In the genomic region with DNA sequence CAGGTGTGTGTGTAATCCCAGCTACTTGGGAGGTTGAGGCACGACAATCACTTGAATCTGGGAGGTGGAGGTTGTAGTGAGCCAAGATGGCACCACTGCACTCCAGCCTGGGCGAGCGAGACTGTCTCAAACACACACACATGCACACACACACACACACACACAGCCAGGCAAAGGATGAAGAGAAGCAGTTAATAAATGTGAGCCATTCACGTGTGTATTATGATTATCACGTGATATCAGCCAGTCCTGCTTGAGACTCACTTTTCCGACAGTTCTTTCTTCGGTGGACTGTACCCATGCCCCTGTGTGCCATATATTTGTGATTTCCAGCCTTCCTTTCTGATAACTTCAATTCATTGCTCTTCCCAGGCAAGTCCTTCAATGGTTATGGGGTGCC, we compare ENCODE assay signal across 2 cellular contexts.
TF ChIP-seq lines count a peak whose summit lies in the region.

No MANE protein-coding gene starts in this region.

TF ChIP-seq in K562, 482 proteins besides CTCF, POLR2A, EP300 and RAD21:
- TF ChIP-seq HNRNPK (IDR thresholded peaks at IDR 0.05; ENCODE audit: low read depth, low read length, poor library complexity, severe bottlenecking) (no peak), CXXC5 (CRISPR knock-in tag; IDR thresholded peaks at IDR 0.05) (0 out of 2 replicates have a peak, but pooled peaks have one; percentile 13)
TF ChIP-seq in K562: peak in this region for 1.

TF ChIP-seq in GM23338, 12 proteins besides CTCF, POLR2A, EP300 and RAD21 (continued from another document):
- TF ChIP-seq, protein P1, sequence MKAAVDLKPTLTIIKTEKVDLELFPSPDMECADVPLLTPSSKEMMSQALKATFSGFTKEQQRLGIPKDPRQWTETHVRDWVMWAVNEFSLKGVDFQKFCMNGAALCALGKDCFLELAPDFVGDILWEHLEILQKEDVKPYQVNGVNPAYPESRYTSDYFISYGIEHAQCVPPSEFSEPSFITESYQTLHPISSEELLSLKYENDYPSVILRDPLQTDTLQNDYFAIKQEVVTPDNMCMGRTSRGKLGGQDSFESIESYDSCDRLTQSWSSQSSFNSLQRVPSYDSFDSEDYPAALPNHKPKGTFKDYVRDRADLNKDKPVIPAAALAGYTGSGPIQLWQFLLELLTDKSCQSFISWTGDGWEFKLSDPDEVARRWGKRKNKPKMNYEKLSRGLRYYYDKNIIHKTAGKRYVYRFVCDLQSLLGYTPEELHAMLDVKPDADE (IDR thresholded peaks at IDR 0.05): no peak
- TF ChIP-seq JUNB (IDR thresholded peaks at IDR 0.05; ENCODE audit: unreplicated experiment): no peak
- TF ChIP-seq EZH2phosphoT487 (IDR thresholded peaks at IDR 0.05; ENCODE audit: unreplicated experiment): no peak
- TF ChIP-seq, protein P2, sequence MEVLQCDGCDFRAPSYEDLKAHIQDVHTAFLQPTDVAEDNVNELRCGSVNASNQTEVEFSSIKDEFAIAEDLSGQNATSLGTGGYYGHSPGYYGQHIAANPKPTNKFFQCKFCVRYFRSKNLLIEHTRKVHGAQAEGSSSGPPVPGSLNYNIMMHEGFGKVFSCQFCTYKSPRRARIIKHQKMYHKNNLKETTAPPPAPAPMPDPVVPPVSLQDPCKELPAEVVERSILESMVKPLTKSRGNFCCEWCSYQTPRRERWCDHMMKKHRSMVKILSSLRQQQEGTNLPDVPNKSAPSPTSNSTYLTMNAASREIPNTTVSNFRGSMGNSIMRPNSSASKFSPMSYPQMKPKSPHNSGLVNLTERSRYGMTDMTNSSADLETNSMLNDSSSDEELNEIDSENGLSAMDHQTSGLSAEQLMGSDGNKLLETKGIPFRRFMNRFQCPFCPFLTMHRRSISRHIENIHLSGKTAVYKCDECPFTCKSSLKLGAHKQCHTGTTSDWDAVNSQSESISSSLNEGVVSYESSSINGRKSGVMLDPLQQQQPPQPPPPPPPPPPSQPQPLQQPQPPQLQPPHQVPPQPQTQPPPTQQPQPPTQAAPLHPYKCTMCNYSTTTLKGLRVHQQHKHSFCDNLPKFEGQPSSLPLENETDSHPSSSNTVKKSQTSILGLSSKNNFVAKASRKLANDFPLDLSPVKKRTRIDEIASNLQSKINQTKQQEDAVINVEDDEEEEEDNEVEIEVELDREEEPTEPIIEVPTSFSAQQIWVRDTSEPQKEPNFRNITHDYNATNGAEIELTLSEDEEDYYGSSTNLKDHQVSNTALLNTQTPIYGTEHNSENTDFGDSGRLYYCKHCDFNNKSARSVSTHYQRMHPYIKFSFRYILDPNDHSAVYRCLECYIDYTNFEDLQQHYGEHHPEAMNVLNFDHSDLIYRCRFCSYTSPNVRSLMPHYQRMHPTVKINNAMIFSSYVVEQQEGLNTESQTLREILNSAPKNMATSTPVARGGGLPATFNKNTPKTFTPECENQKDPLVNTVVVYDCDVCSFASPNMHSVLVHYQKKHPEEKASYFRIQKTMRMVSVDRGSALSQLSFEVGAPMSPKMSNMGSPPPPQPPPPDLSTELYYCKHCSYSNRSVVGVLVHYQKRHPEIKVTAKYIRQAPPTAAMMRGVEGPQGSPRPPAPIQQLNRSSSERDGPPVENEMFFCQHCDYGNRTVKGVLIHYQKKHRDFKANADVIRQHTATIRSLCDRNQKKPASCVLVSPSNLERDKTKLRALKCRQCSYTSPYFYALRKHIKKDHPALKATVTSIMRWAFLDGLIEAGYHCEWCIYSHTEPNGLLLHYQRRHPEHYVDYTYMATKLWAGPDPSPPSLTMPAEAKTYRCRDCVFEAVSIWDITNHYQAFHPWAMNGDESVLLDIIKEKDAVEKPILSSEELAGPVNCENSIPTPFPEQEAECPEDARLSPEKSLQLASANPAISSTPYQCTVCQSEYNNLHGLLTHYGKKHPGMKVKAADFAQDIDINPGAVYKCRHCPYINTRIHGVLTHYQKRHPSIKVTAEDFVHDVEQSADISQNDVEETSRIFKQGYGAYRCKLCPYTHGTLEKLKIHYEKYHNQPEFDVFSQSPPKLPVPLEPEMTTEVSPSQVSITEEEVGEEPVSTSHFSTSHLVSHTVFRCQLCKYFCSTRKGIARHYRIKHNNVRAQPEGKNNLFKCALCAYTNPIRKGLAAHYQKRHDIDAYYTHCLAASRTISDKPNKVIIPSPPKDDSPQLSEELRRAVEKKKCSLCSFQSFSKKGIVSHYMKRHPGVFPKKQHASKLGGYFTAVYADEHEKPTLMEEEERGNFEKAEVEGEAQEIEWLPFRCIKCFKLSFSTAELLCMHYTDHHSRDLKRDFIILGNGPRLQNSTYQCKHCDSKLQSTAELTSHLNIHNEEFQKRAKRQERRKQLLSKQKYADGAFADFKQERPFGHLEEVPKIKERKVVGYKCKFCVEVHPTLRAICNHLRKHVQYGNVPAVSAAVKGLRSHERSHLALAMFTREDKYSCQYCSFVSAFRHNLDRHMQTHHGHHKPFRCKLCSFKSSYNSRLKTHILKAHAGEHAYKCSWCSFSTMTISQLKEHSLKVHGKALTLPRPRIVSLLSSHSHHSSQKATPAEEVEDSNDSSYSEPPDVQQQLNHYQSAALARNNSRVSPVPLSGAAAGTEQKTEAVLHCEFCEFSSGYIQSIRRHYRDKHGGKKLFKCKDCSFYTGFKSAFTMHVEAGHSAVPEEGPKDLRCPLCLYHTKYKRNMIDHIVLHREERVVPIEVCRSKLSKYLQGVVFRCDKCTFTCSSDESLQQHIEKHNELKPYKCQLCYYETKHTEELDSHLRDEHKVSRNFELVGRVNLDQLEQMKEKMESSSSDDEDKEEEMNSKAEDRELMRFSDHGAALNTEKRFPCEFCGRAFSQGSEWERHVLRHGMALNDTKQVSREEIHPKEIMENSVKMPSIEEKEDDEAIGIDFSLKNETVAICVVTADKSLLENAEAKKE (CRISPR knock-in tag; IDR thresholded peaks at IDR 0.05): no peak
- no peak for TF ChIP-seq EZH2 (IDR thresholded peaks at IDR 0.05; ENCODE audit: low read depth, unreplicated experiment)
- TF ChIP-seq, protein P3, sequence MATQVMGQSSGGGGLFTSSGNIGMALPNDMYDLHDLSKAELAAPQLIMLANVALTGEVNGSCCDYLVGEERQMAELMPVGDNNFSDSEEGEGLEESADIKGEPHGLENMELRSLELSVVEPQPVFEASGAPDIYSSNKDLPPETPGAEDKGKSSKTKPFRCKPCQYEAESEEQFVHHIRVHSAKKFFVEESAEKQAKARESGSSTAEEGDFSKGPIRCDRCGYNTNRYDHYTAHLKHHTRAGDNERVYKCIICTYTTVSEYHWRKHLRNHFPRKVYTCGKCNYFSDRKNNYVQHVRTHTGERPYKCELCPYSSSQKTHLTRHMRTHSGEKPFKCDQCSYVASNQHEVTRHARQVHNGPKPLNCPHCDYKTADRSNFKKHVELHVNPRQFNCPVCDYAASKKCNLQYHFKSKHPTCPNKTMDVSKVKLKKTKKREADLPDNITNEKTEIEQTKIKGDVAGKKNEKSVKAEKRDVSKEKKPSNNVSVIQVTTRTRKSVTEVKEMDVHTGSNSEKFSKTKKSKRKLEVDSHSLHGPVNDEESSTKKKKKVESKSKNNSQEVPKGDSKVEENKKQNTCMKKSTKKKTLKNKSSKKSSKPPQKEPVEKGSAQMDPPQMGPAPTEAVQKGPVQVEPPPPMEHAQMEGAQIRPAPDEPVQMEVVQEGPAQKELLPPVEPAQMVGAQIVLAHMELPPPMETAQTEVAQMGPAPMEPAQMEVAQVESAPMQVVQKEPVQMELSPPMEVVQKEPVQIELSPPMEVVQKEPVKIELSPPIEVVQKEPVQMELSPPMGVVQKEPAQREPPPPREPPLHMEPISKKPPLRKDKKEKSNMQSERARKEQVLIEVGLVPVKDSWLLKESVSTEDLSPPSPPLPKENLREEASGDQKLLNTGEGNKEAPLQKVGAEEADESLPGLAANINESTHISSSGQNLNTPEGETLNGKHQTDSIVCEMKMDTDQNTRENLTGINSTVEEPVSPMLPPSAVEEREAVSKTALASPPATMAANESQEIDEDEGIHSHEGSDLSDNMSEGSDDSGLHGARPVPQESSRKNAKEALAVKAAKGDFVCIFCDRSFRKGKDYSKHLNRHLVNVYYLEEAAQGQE (IDR thresholded peaks at IDR 0.05; ENCODE audit: unreplicated experiment): no peak
- TF ChIP-seq STAT1 (IDR thresholded peaks at IDR 0.05; ENCODE audit: unreplicated experiment): no peak
- TF ChIP-seq NANOG (IDR thresholded peaks at IDR 0.05; ENCODE audit: borderline replicate concordance): no peak
- TF ChIP-seq ZNF331 (CRISPR knock-in tag; IDR thresholded peaks at IDR 0.05; ENCODE audit: low read depth): no peak
- TF ChIP-seq POLR2AphosphoS5 (IDR thresholded peaks at IDR 0.05; ENCODE audit: low read depth): no peak
- no peak for TF ChIP-seq CREB1 (CRISPR knock-in tag; IDR thresholded peaks at IDR 0.05; ENCODE audit: low read depth)
